Comparison of ENCODE assay signal across 23 cellular contexts in the genomic region with DNA sequence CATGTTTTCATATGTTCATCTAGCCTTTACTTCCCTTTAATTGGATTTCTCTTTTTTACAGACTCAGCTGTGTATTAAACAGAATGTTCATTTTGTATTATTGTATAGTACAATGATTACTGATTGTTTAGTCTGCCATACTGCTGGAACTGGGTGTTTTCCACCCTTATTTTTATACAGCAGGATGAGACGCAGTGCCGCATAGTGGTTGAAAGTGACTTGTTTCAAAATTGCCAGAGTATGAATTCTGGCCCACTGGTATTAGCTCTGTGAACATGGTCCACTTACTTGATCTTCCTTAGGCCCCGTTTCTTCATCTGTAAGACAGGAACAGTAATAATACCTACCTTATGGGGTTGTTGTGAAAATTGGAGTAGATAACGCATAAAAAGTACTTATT. TPM values are rescaled to one million over a fixed set of nuclear protein-coding genes. Genes with fewer than 3 reads are reported as not detected.
A peak's percentile ranks its signal among the peaks of the same experiment; 100 is the strongest.
DNase-seq lines count a peak whose midpoint lies in the region; ATAC-seq and TF ChIP-seq lines count a peak whose summit lies in the region.
"Had no signal": no experiment of that assay in that cellular context is flagged by ENCODE, and none has a peak within 500 bp of the region (broad histone marks: within the 10 kb centered on the region; RNA-seq: fewer than 3 reads in every experiment).

No MANE protein-coding gene starts in this region.

- peak overlapping the region; percentile 97 for H3K27ac Mint-ChIP-seq in endodermal cell
- H3K27ac Mint-ChIP-seq: activated CD4-positive, alpha-beta memory T cell treated with anti-CD3 and anti-CD28 coated beads for 36 hours; T-helper 2 cell treated with Interferon-gamma antibody and Interleukin-4, amounts not matched to agents 5 μg/mL and 100 μg/mL, for 36 hours had no signal

- H3K4me3 Mint-ChIP-seq in endodermal cell, result no peak overlapping the region
- H3K4me3 Mint-ChIP-seq: activated CD4-positive, alpha-beta memory T cell treated with anti-CD3 and anti-CD28 coated beads for 36 hours; T-helper 2 cell treated with Interferon-gamma antibody and Interleukin-4, amounts not matched to agents 5 μg/mL and 100 μg/mL, for 36 hours had no signal

- H3K36me3 Mint-ChIP-seq in endodermal cell (ENCODE audit: low read depth), result no peaks in the 10 kb centered on the region
- H3K36me3 Mint-ChIP-seq: activated CD4-positive, alpha-beta memory T cell treated with anti-CD3 and anti-CD28 coated beads for 36 hours had no signal

- no peak overlapping the region for H3K4me2 ChIP-seq in PC-3 (ENCODE audit: low read length)

- no peaks in the 10 kb centered on the region for H3K36me3 ChIP-seq in BE2C
- peaks cover 3% of the 10 kb centered on the region; the same call in 1 of the 2 replicates for H3K36me3 ChIP-seq in PC-3 (ENCODE audit: low read depth, low read length)
- H3K36me3 ChIP-seq in endodermal cell (ENCODE audit: control insufficient read depth, insufficient read depth, low read length), result no peaks in the 10 kb centered on the region
- peaks cover 3% of the 10 kb centered on the region for H3K36me3 ChIP-seq in mesodermal cell (ENCODE audit: control insufficient read depth, insufficient read depth, low read length)
- H3K36me3 ChIP-seq: esophagus squamous epithelium, left lung, neutrophil, Peyer's patch, SJSA1, WERI-Rb-1 had no signal

- ATAC-seq in PC-3, result no peak
- no peak for ATAC-seq in HG02588 (IDR thresholded peaks at IDR 0.05; ENCODE audit: unreplicated experiment)
- ATAC-seq: left lung had no signal

- DNase-seq in BE2C, result no peak
- DNase-seq in PC-3, result no peak
- no peak for DNase-seq in endodermal cell
- no peak for DNase-seq in AG08396 (ENCODE audit: low spot score)
- no peak for DNase-seq in activated gamma-delta T cell (lab: John Stamatoyannopoulos, UW)
- DNase-seq in 8988T, result no peak
- DNase-seq: activated CD4-positive, alpha-beta memory T cell treated with anti-CD3 and anti-CD28 coated beads for 36 hours; activated naive CD4-positive, alpha-beta T cell; amniotic stem cell; C1 segment of cervical spinal cord; central memory CD4-positive, alpha-beta T cell; esophagus squamous epithelium; left lung; NCI-H1092; NCI-H2029; NCI-H345; Peyer's patch; WERI-Rb-1 had no signal

- no peak overlapping the region for H3K9ac ChIP-seq in PC-3 (ENCODE audit: low read length)
- H3K9ac ChIP-seq in endodermal cell (ENCODE audit: extremely low read depth, low read length, poor library complexity, severe bottlenecking), result no peak overlapping the region

- H3K4me1 ChIP-seq in BE2C (peaks cover 8% of the 10 kb centered on the region; the same call in 1 of the 2 replicates), PC-3 (ENCODE audit: insufficient read depth, low read length) (peaks cover 37% of the 10 kb centered on the region), endodermal cell (ENCODE audit: control insufficient read depth, insufficient read depth, low read length) (peaks cover 16% of the 10 kb centered on the region), mesodermal cell (ENCODE audit: control insufficient read depth, insufficient read depth, low read length, poor library complexity, severe bottlenecking) (peaks cover 44% of the 10 kb centered on the region)
- H3K4me1 ChIP-seq: Peyer's patch had no signal

- POLR2A ChIA-PET in PC-3 (lab: Charles Lee; ENCODE audit: unreplicated experiment), result no interaction called here

- H3K9me2 ChIP-seq in PC-3 (replicated peaks; ENCODE audit: low read length), result no peaks in the 10 kb centered on the region

- intact Hi-C loops in PC-3 (cut with micrococcal nuclease), result no loop called here

- peaks cover 56% of the 10 kb centered on the region for H3K4me1 Mint-ChIP-seq in endodermal cell

- peak overlapping the region; percentile 78; the same call in 1 of the 2 replicates for H3K27ac ChIP-seq in PC-3 (ENCODE audit: low read length)
- H3K27ac ChIP-seq in endodermal cell (ENCODE audit: low read depth, low read length), result no peak overlapping the region
- H3K27ac ChIP-seq in mesodermal cell (ENCODE audit: low read depth, low read length, severe bottlenecking), result peak overlapping the region; percentile 98
- H3K27ac ChIP-seq: neutrophil, Peyer's patch, WERI-Rb-1 had no signal

- no peaks in the 10 kb centered on the region for H3K27me3 Mint-ChIP-seq in endodermal cell (ENCODE audit: insufficient read depth)

- H3K27me3 ChIP-seq in BE2C (no peaks in the 10 kb centered on the region), PC-3 (ENCODE audit: low read length) (no peaks in the 10 kb centered on the region), endodermal cell (ENCODE audit: control insufficient read depth, insufficient read depth, low read length, poor library complexity, severe bottlenecking) (no peaks in the 10 kb centered on the region)
- H3K27me3 ChIP-seq: esophagus squamous epithelium, left lung, Peyer's patch, SJSA1 had no signal

- H3K79me2 ChIP-seq in PC-3 (ENCODE audit: low read length), result peaks cover 95% of the 10 kb centered on the region

- H2AFZ ChIP-seq in PC-3 (ENCODE audit: low read length), result no peak overlapping the region

- WGBS in endodermal cell (ENCODE audit: insufficient coverage in 1 of 2, insufficient read length in 1 of 2), 2 experiments, result 71 to 93% methylated on average over 1 to 4 of the region's 4 CpGs
- WGBS in mesodermal cell (ENCODE audit: insufficient coverage in 2 of 2), 2 experiments, result no CpG with 5 or more reads among the region's 4 CpGs

- H3K9me3 Mint-ChIP-seq in endodermal cell, result no peaks in the 10 kb centered on the region
- H3K9me3 Mint-ChIP-seq: activated CD4-positive, alpha-beta memory T cell treated with anti-CD3 and anti-CD28 coated beads for 36 hours; T-helper 2 cell treated with Interferon-gamma antibody and Interleukin-4, amounts not matched to agents 5 μg/mL and 100 μg/mL, for 36 hours had no signal

- no peaks in the 10 kb centered on the region for H3K9me3 ChIP-seq in BE2C
- no peaks in the 10 kb centered on the region for H3K9me3 ChIP-seq in PC-3 (ENCODE audit: low read length)
- no peaks in the 10 kb centered on the region for H3K9me3 ChIP-seq in endodermal cell (ENCODE audit: control insufficient read depth, low read length)
- H3K9me3 ChIP-seq in mesodermal cell (ENCODE audit: control insufficient read depth, low read length), result no peaks in the 10 kb centered on the region
- H3K9me3 ChIP-seq: esophagus squamous epithelium, left lung, neutrophil, Peyer's patch, SJSA1 had no signal

- BruUV-seq in PC-3 (replicated peaks; lab: Mats Ljungman, UMichigan), result no TSS peak

- TF ChIP-seq CTCF in BE2C (IDR thresholded peaks at IDR 0.05; ENCODE audit: low read depth, low read length), result 0 out of 2 replicates have a peak, but pooled peaks have one; percentile 2
- TF ChIP-seq CTCF in PC-3 (conservative IDR thresholded peaks at IDR 0.05; ENCODE audit: low read depth, low read length), result no peak
- peak; percentile 23 for TF ChIP-seq CTCF in endodermal cell (conservative IDR thresholded peaks at IDR 0.05)

- CTCF ChIA-PET in PC-3 (lab: Charles Lee), result no interaction called here

- H3K4me3 ChIP-seq in BE2C (ENCODE audit: low read depth, low read length), result no peak overlapping the region
- H3K4me3 ChIP-seq in PC-3 (ENCODE audit: low read length), result no peak overlapping the region
- H3K4me3 ChIP-seq in endodermal cell (ENCODE audit: low read length), result peak overlapping the region; percentile 51
- H3K4me3 ChIP-seq in mesodermal cell (ENCODE audit: extremely low read depth, insufficient read depth, low read length, poor library complexity, severe bottlenecking), result no peak overlapping the region
- H3K4me3 ChIP-seq: esophagus squamous epithelium, left lung, Peyer's patch, SJSA1 had no signal

- no peaks in the 10 kb centered on the region for H4K20me1 ChIP-seq in PC-3 (ENCODE audit: low read length)

- H3F3A ChIP-seq in PC-3 (ENCODE audit: low read length, unreplicated experiment), result peaks cover 5% of the 10 kb centered on the region

RNA-seq across cellular contexts. Expression of a gene that starts 22.1 kb away (rescaled TPM):
- polyA plus RNA-seq in BE2C (2012; ENCODE audit: insufficient read depth, insufficient read length, low read depth), result 69.0 TPM
- total RNA-seq in PC-3 (2014; rRNA removed), result 37.1 and 71.8 TPM in 2 replicates
- total RNA-seq in endodermal cell, result 100 to 1,000 TPM; 214 to 239 TPM
- polyA plus RNA-seq in endodermal cell (2013, experiment 1 of 2), result 167 TPM
- polyA plus RNA-seq in endodermal cell (2013, experiment 2 of 2), result 150 TPM
- polyA plus RNA-seq in mesodermal cell (2013, experiment 1 of 2), result 128 TPM
- 122 TPM for polyA plus RNA-seq in mesodermal cell (2013, experiment 2 of 2)
